In genomic region chr5:143506881-143507552, GRCh38 we compare ENCODE assay signal across 11 cellular contexts.
DNase-seq lines count a peak whose midpoint lies in the region; ATAC-seq and TF ChIP-seq lines count a peak whose summit lies in the region.
"Had no signal": no experiment of that assay in that cellular context is flagged by ENCODE, and none has a peak within 500 bp of the region (broad histone marks: within the 10 kb centered on the region; RNA-seq: fewer than 3 reads in every experiment).

No MANE protein-coding gene starts in this region.

- H3K4me3 ChIP-seq in SK-N-SH (ENCODE audit: low read depth in 2 of 2, low read length in 1 of 2) (peak overlapping the region in 1 of 2 experiments; percentile 16; a peak in 1 of 4 replicates), trophoblast cell (ENCODE audit: low read depth, low read length) (no peak overlapping the region), Karpas-422 (ENCODE audit: low read length) (no peak overlapping the region)
- H3K4me3 ChIP-seq: colonic mucosa had no signal

- H4K20me1 ChIP-seq in SK-N-SH (ENCODE audit: insufficient read depth) (no peaks in the 10 kb centered on the region), Karpas-422 (ENCODE audit: insufficient read depth, low read depth, low read length) (no peaks in the 10 kb centered on the region)

- H3K23ac ChIP-seq in trophoblast cell (ENCODE audit: low read length) = no peak overlapping the region

- H3K36me3 ChIP-seq in SK-N-SH (replicated peaks in 1 of 2; ENCODE audit: control insufficient read depth in 1 of 2, insufficient read depth in 2 of 2, low read length in 1 of 2) = no peaks in the 10 kb centered on the region
- H3K36me3 ChIP-seq in trophoblast cell (ENCODE audit: control insufficient read depth in 1 of 2, insufficient read depth in 2 of 2, low read length in 2 of 2) = no peaks in the 10 kb centered on the region
- H3K36me3 ChIP-seq in Karpas-422 (ENCODE audit: insufficient read depth, low read length) = no peaks in the 10 kb centered on the region
- H3K36me3 ChIP-seq: colonic mucosa had no signal

- H2BK120ac ChIP-seq in trophoblast cell (ENCODE audit: insufficient read depth, low read length, poor library complexity) = no peak overlapping the region

- H3K4me1 ChIP-seq in SK-N-SH (ENCODE audit: control insufficient read depth in 1 of 2, insufficient read depth in 2 of 2, low read depth in 1 of 2, low read length in 1 of 2) = peaks cover 5 to 7% of the 10 kb centered on the region in 2 experiments; a peak in 2 of 4 replicates
- H3K4me1 ChIP-seq in trophoblast cell (ENCODE audit: control insufficient read depth in 1 of 2, insufficient read depth in 2 of 2, low read length in 2 of 2) = no peaks in the 10 kb centered on the region
- H3K4me1 ChIP-seq in Karpas-422 (ENCODE audit: low read length) = peaks cover 4% of the 10 kb centered on the region
- H3K4me1 ChIP-seq: colonic mucosa had no signal

- H2BK5ac ChIP-seq in trophoblast cell (ENCODE audit: low read depth, low read length, poor library complexity) = no peak overlapping the region

- TF ChIP-seq EP300 in SK-N-SH (IDR thresholded peaks at IDR 0.05; ENCODE audit: borderline replicate concordance in 1 of 2, low read depth in 1 of 2, low read length in 1 of 2) = peak; percentile 46 to 64; a peak in 3 of 4 replicates

- H3K9me3 ChIP-seq in SK-N-SH = no peaks in the 10 kb centered on the region
- no peaks in the 10 kb centered on the region for H3K9me3 ChIP-seq in trophoblast cell (ENCODE audit: insufficient read depth, low read depth, low read length)
- H3K9me3 ChIP-seq in Karpas-422 (ENCODE audit: low read length) = no peaks in the 10 kb centered on the region
- H3K9me3 ChIP-seq: colonic mucosa had no signal

- no peak overlapping the region for H2AK5ac ChIP-seq in trophoblast cell (ENCODE audit: low read length)

- TF ChIP-seq RAD21 in SK-N-SH (IDR thresholded peaks at IDR 0.05; ENCODE audit: low read length) = no peak

- peak overlapping the region; percentile 55 for H3K4me2 ChIP-seq in SK-N-SH
- H3K4me2 ChIP-seq in trophoblast cell (ENCODE audit: low read length) = no peak overlapping the region
- no peak overlapping the region for H3K4me2 ChIP-seq in Karpas-422 (ENCODE audit: low read depth, low read length, poor library complexity, severe bottlenecking)

- H2AFZ ChIP-seq in SK-N-SH (ENCODE audit: low read depth) (peak overlapping the region; percentile 58; the same call in 1 of the 2 replicates), trophoblast cell (ENCODE audit: insufficient read depth, low read length, poor library complexity) (no peak overlapping the region), Karpas-422 (ENCODE audit: low read length) (no peak overlapping the region)

- no peak overlapping the region for H3K18ac ChIP-seq in trophoblast cell (ENCODE audit: low read length)

- H3K9ac ChIP-seq in SK-N-SH = peak overlapping the region; percentile 18; the same call in 1 of the 2 replicates
- H3K9ac ChIP-seq in trophoblast cell (ENCODE audit: low read length) = no peak overlapping the region
- no peak overlapping the region for H3K9ac ChIP-seq in Karpas-422 (ENCODE audit: low read length)

- H3F3A ChIP-seq in SK-N-SH (replicated peaks; ENCODE audit: insufficient read depth) = peaks cover 27% of the 10 kb centered on the region

- H4K12ac ChIP-seq in trophoblast cell (ENCODE audit: low read depth, low read length) = no peak overlapping the region

- CTCF ChIA-PET in SK-N-SH (lab: Yijun Ruan, JAX) = interaction anchor here (0.8 kb wide), 1 partner anchor 321 kb away, joined by 4 read pairs; no protein-coding TSS in a partner anchor

- peak overlapping the region; percentile 55 to 83 for H3K27ac ChIP-seq in SK-N-SH (ENCODE audit: low read depth in 2 of 2, low read length in 1 of 2)
- H3K27ac ChIP-seq in trophoblast cell (ENCODE audit: low read depth, low read length) = no peak overlapping the region
- no peak overlapping the region for H3K27ac ChIP-seq in Karpas-422 (ENCODE audit: low read length)
- H3K27ac ChIP-seq: colonic mucosa had no signal

- no peak overlapping the region for H3K14ac ChIP-seq in trophoblast cell (ENCODE audit: low read length)

- no peaks in the 10 kb centered on the region for H3K9me2 ChIP-seq in SK-N-SH
- no peaks in the 10 kb centered on the region for H3K9me2 ChIP-seq in Karpas-422 (replicated peaks; ENCODE audit: insufficient read depth, low read length)

- DNase-seq in Daoy (ENCODE audit: low read depth) (peak; percentile 86), SK-N-SH (no peak), fibroblast of the conjunctiva (ENCODE audit: low read depth) (peak; percentile 80), trophoblast cell (peak; percentile 64 to 92), NCI-H2029 (lab: John Stamatoyannopoulos, UW) (no peak), Karpas-422 (no peak), retina (no peak)
- DNase-seq: activated CD4-positive, alpha-beta T cell treated with anti-CD3 and anti-CD28 coated beads for 48 hours; colonic mucosa; NCI-H526 treated with DMSO at 0.1 percent for 48 hours had no signal

- ATAC-seq in HG02798 (IDR thresholded peaks at IDR 0.05; ENCODE audit: poor library complexity, unreplicated experiment) = no peak

- H4K91ac ChIP-seq in trophoblast cell (ENCODE audit: low read depth, low read length) = no peak overlapping the region

- H3K4ac ChIP-seq in trophoblast cell (ENCODE audit: low read depth, low read length) = no peak overlapping the region

- H3K79me1 ChIP-seq in trophoblast cell (ENCODE audit: low read length) = no peaks in the 10 kb centered on the region

- no peak overlapping the region for H4K8ac ChIP-seq in trophoblast cell (ENCODE audit: low read depth, low read length)

- WGBS in SK-N-SH (ENCODE audit: low lambda C conversion rate) = 3% methylated on average over 1 of the region's 1 CpG
- no CpG with 5 or more reads among the region's 1 CpG for WGBS in trophoblast cell (ENCODE audit: extremely low coverage, insufficient coverage, insufficient read length)

- H3K79me2 ChIP-seq in SK-N-SH (ENCODE audit: insufficient read depth) (no peaks in the 10 kb centered on the region), trophoblast cell (ENCODE audit: control insufficient read depth, insufficient read depth, low read length, poor library complexity) (no peaks in the 10 kb centered on the region), Karpas-422 (ENCODE audit: low read length) (no peaks in the 10 kb centered on the region)

- 0 out of 2 replicates have a peak, but pooled peaks have one; percentile 28 for TF ChIP-seq CTCF in SK-N-SH (IDR thresholded peaks at IDR 0.05)

- no peaks in the 10 kb centered on the region for H3K27me3 ChIP-seq in SK-N-SH (ENCODE audit: insufficient read depth)
- H3K27me3 ChIP-seq in trophoblast cell (ENCODE audit: insufficient read depth, low read length) = no peaks in the 10 kb centered on the region
- H3K27me3 ChIP-seq in Karpas-422 (ENCODE audit: low read length) = no peaks in the 10 kb centered on the region
- H3K27me3 ChIP-seq: colonic mucosa had no signal

- POLR2A ChIA-PET in SK-N-SH (lab: Yijun Ruan, JAX) = no interaction called here

- H2BK12ac ChIP-seq in trophoblast cell (ENCODE audit: low read length) = no peak overlapping the region

TF ChIP-seq in SK-N-SH, 30 proteins besides CTCF, POLR2A, EP300 and RAD21 (continues in another document):
- TF ChIP-seq FOXJ3 (CRISPR knock-in tag; IDR thresholded peaks at IDR 0.05) = no peak
- no peak for TF ChIP-seq MXI1 (IDR thresholded peaks at IDR 0.05; ENCODE audit: low read depth, low read length)
- TF ChIP-seq JUND (IDR thresholded peaks at IDR 0.05) = peak; percentile 82
- no peak for TF ChIP-seq USF2 (IDR thresholded peaks at IDR 0.05; ENCODE audit: borderline replicate concordance, low read depth, low read length)
- TF ChIP-seq NRF1 (IDR thresholded peaks at IDR 0.05; ENCODE audit: low read depth, low read length) = no peak
- no peak for TF ChIP-seq TAF1 (IDR thresholded peaks at IDR 0.05; ENCODE audit: borderline replicate concordance, low read depth, low read length)
- peak; percentile 84 for TF ChIP-seq FOXM1 (IDR thresholded peaks at IDR 0.05; ENCODE audit: low read depth)
- no peak for TF ChIP-seq GABPA (IDR thresholded peaks at IDR 0.05; ENCODE audit: low read depth)
- peak; percentile 57 for TF ChIP-seq FOSL2 (IDR thresholded peaks at IDR 0.05; ENCODE audit: borderline replicate concordance, low read depth)
- peak; percentile 57; the same call in 1 of the 2 replicates for TF ChIP-seq POLR2AphosphoS5 (IDR thresholded peaks at IDR 0.05; ENCODE audit: low read depth, low read length)
- no peak for TF ChIP-seq MEF2A (IDR thresholded peaks at IDR 0.05; ENCODE audit: borderline replicate concordance, low read depth)
- TF ChIP-seq EZH2phosphoT487 (IDR thresholded peaks at IDR 0.05; ENCODE audit: borderline replicate concordance, low read depth) = no peak
- no peak for TF ChIP-seq GATA2 (CRISPR knock-in tag; IDR thresholded peaks at IDR 0.05)
- peak; percentile 65 for TF ChIP-seq NFIC (IDR thresholded peaks at IDR 0.05; ENCODE audit: borderline replicate concordance)
- no peak for TF ChIP-seq RFX5 (IDR thresholded peaks at IDR 0.05; ENCODE audit: low read length)
- TF ChIP-seq TCF12 (IDR thresholded peaks at IDR 0.05) = peak; percentile 81
- TF ChIP-seq RCOR1 (IDR thresholded peaks at IDR 0.05; ENCODE audit: low read length) = no peak
- no peak for TF ChIP-seq SIN3A (IDR thresholded peaks at IDR 0.05; ENCODE audit: borderline replicate concordance, low read depth, low read length)
- 0 out of 2 replicates have a peak, but pooled peaks have one; percentile 7 for TF ChIP-seq SMC3 (IDR thresholded peaks at IDR 0.05; ENCODE audit: low read depth, low read length)
- no peak for TF ChIP-seq IRF3 (IDR thresholded peaks at IDR 0.05; ENCODE audit: low read depth, low read length)
- TF ChIP-seq ELF1 (IDR thresholded peaks at IDR 0.05) = no peak
- peak; percentile 84 for TF ChIP-seq TEAD4 (IDR thresholded peaks at IDR 0.05; ENCODE audit: borderline replicate concordance, insufficient read depth)

Comparison
In these comparisons a context has a peak if more than half of its experiments do, and no peak if none do; other contexts are left out.
1. DNase-seq: peak in Daoy (single experiment), fibroblast of the conjunctiva (single experiment) and trophoblast cell (2 of 2); none in SK-N-SH (single experiment), NCI-H2029 (single experiment), Karpas-422 (single experiment) and retina (single experiment).
2. H3K27ac ChIP-seq: peak in SK-N-SH (2 of 2); none in trophoblast cell (single experiment) and Karpas-422 (single experiment).